8 cellular contexts compared by ENCODE assay signal in genomic region chr22:40107756-40108437, GRCh38.
DNase-seq lines count a peak whose midpoint lies in the region; ATAC-seq and TF ChIP-seq lines count a peak whose summit lies in the region.

No MANE protein-coding gene starts in this region.

- in situ Hi-C loops in Panc1 (cut with HindIII; ENCODE audit: low pct_unique_long_range_greater_than_20kb, low sequenced_read_pairs): no loop called here

- CTCF ChIA-PET in Panc1 (lab: Charles Lee): no interaction called here
- CTCF ChIA-PET in HEK293T (lab: Yijun Ruan, JAX): no interaction called here

- H3K36me3 ChIP-seq in BLaER1 (no peaks in the 10 kb centered on the region), Panc1 (ENCODE audit: control insufficient read depth, insufficient read depth, low read length) (no peaks in the 10 kb centered on the region), mucosa of stomach (ENCODE audit: control insufficient read depth, insufficient read depth, low read length) (no peaks in the 10 kb centered on the region), GM23338 (ENCODE audit: insufficient read depth) (no peaks in the 10 kb centered on the region)

- no peaks in the 10 kb centered on the region for H3F3A ChIP-seq in GM23338 (replicated peaks; ENCODE audit: low read depth)

- peak; percentile 4 for DNase-seq in Panc1 (ENCODE audit: low read depth, low spot score)
- peak; percentile 42 to 47 for DNase-seq in cardiac fibroblast (ENCODE audit: low read depth in 2 of 2)
- no peak for DNase-seq in iPS-NIHi7 (ENCODE audit: extremely low spot score)
- DNase-seq in HEK293T (ENCODE audit: extremely low spot score): no peak
- DNase-seq in T-helper 9 cell: no peak
- no peak for DNase-seq in GM23338 (ENCODE audit: low spot score)

- BruUV-seq in Panc1 (replicated peaks; lab: Mats Ljungman, UMichigan): no TSS peak

- no peaks in the 10 kb centered on the region for H3K9me3 Mint-ChIP-seq in GM23338

- H3K9ac ChIP-seq in BLaER1 (peak overlapping the region; percentile 22; the same call in 1 of the 2 replicates), mucosa of stomach (ENCODE audit: low read length) (peak overlapping the region; percentile 27)

- TF ChIP-seq CTCF in Panc1 (IDR thresholded peaks at IDR 0.05) (no peak), cardiac fibroblast (IDR thresholded peaks at IDR 0.05; ENCODE audit: low read depth, low read length) (peak; percentile 9), GM23338 (conservative IDR thresholded peaks at IDR 0.05; ENCODE audit: low read depth in 2 of 2) (no peak)

- peaks cover 94% of the 10 kb centered on the region for H4K20me1 ChIP-seq in BLaER1
- H4K20me1 ChIP-seq in GM23338 (replicated peaks; ENCODE audit: insufficient read depth): peaks cover 3% of the 10 kb centered on the region

- H3K36me3 Mint-ChIP-seq in GM23338 (ENCODE audit: low read depth): no peaks in the 10 kb centered on the region

- H3K4me1 Mint-ChIP-seq in GM23338: peaks cover 8% of the 10 kb centered on the region; the same call in 2 of the 3 replicates

- H3K27ac ChIP-seq in BLaER1 (peak overlapping the region; percentile 24; the same call in 1 of the 2 replicates), Panc1 (ENCODE audit: low read length) (no peak overlapping the region), GM23338 (ENCODE audit: low read depth) (no peak overlapping the region)

- no peak overlapping the region for H2AFZ ChIP-seq in GM23338

- H3K4me2 ChIP-seq in BLaER1 (peak overlapping the region; percentile 71), GM23338 (no peak overlapping the region)

- H3K4me3 Mint-ChIP-seq in GM23338: no peak overlapping the region

- peaks cover 14% of the 10 kb centered on the region for H3K79me2 ChIP-seq in GM23338 (replicated peaks; ENCODE audit: insufficient read depth)

- intact Hi-C loops in Panc1 (cut with micrococcal nuclease; ENCODE audit: unreplicated experiment): no loop called here

- H3K9me3 ChIP-seq in BLaER1 (no peaks in the 10 kb centered on the region), Panc1 (ENCODE audit: control insufficient read depth, insufficient read depth, low read depth, low read length) (no peaks in the 10 kb centered on the region), mucosa of stomach (ENCODE audit: control insufficient read depth, low read length) (no peaks in the 10 kb centered on the region)

- H3K4me3 ChIP-seq in BLaER1 (no peak overlapping the region), Panc1 (ENCODE audit: low read depth in 2 of 2, low read length in 2 of 2) (peak overlapping the region in 1 of 2 experiments; percentile 11; a peak in 1 of 4 replicates), cardiac fibroblast (replicated peaks in 1 of 2; ENCODE audit: low read depth in 2 of 2, low read length in 2 of 2) (peak overlapping the region in 1 of 2 donors; percentile 11), mucosa of stomach (ENCODE audit: low read length) (no peak overlapping the region), GM23338 (no peak overlapping the region)

- H3K9me2 ChIP-seq in GM23338 (ENCODE audit: insufficient read depth): no peaks in the 10 kb centered on the region

- ATAC-seq in Panc1 (peak; percentile 95), GM23338 (no peak)

- H3K27me3 ChIP-seq in BLaER1 (no peaks in the 10 kb centered on the region), Panc1 (ENCODE audit: control insufficient read depth, insufficient read depth, low read length) (no peaks in the 10 kb centered on the region), mucosa of stomach (ENCODE audit: control insufficient read depth, insufficient read depth, low read length) (no peaks in the 10 kb centered on the region), GM23338 (ENCODE audit: insufficient read depth) (no peaks in the 10 kb centered on the region)

- H3K27ac Mint-ChIP-seq in GM23338: no peak overlapping the region

- POLR2A ChIA-PET in Panc1 (lab: Charles Lee) (no interaction called here), HEK293T (lab: Yijun Ruan, JAX) (interaction anchor here (1.2 kb wide), 1 partner anchor 64 kb away, joined by 4 read pairs; no protein-coding TSS in a partner anchor)

- peaks cover 3% of the 10 kb centered on the region for H3K27me3 Mint-ChIP-seq in GM23338 (ENCODE audit: insufficient read depth, low read depth, poor library complexity)

- H3K4me1 ChIP-seq in BLaER1: peaks cover 52% of the 10 kb centered on the region
- H3K4me1 ChIP-seq in Panc1 (ENCODE audit: control insufficient read depth, insufficient read depth, low read length): peaks cover 5% of the 10 kb centered on the region
- H3K4me1 ChIP-seq in mucosa of stomach (ENCODE audit: control insufficient read depth, insufficient read depth, low read length): peaks cover 7% of the 10 kb centered on the region
- no peaks in the 10 kb centered on the region for H3K4me1 ChIP-seq in GM23338 (ENCODE audit: insufficient read depth)

TF ChIP-seq in HEK293T, 16 proteins besides CTCF, POLR2A, EP300 and RAD21:
- no peak for TF ChIP-seq NFRKB (IDR thresholded peaks at IDR 0.05)
- TF ChIP-seq PKNOX1 (IDR thresholded peaks at IDR 0.05): no peak
- TF ChIP-seq BHLHE40 (IDR thresholded peaks at IDR 0.05; ENCODE audit: borderline replicate concordance): no peak
- no peak for TF ChIP-seq SUZ12 (IDR thresholded peaks at IDR 0.05)
- no peak for TF ChIP-seq TARDBP (IDR thresholded peaks at IDR 0.05)
- TF ChIP-seq FOXK2 (IDR thresholded peaks at IDR 0.05): no peak
- no peak for TF ChIP-seq FOXM1 (IDR thresholded peaks at IDR 0.05; ENCODE audit: borderline replicate concordance)
- no peak for TF ChIP-seq ZNF384 (IDR thresholded peaks at IDR 0.05)
- no peak for TF ChIP-seq SP1 (IDR thresholded peaks at IDR 0.05)
- TF ChIP-seq CTBP1 (IDR thresholded peaks at IDR 0.05; ENCODE audit: borderline replicate concordance): no peak
- no peak for TF ChIP-seq ELF4 (IDR thresholded peaks at IDR 0.05)
- no peak for TF ChIP-seq L3MBTL2 (conservative IDR thresholded peaks at IDR 0.05)

TF ChIP-seq in GM23338, 12 proteins besides CTCF, POLR2A, EP300 and RAD21 (continues in another document):
- TF ChIP-seq ZNF462 (CRISPR knock-in tag; IDR thresholded peaks at IDR 0.05): no peak
- no peak for TF ChIP-seq ETS1 (IDR thresholded peaks at IDR 0.05)

Comparison
In these comparisons a context has a peak if more than half of its experiments do, and no peak if none do; other contexts are left out.
1. DNase-seq: peak in Panc1 (single experiment) and cardiac fibroblast (2 of 2); none in iPS-NIHi7 (single experiment), HEK293T (single experiment), T-helper 9 cell (single experiment) and GM23338 (single experiment).